22 cellular contexts compared by ENCODE assay signal in the genomic region with DNA sequence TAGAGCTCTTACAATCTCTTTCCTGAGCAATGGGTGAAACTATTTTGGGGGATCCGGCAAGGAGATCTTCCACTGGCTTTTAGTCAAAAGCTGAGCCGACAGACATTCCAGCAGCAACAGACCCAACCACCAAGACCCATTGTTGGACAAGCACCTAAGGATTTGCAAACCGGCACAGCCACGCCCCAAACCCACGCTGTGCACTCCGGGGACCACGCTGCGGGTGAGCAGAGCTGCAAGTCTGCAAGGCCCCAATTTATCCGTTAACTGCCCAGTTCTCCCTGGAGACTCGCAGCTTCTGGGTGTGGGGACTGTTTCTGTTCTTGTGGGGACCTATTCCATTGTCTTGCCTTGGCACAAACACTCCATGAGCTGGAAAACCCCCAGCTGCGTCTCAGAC.
"Had no signal": no experiment of that assay in that cellular context is flagged by ENCODE, and none has a peak within 500 bp of the region (broad histone marks: within the 10 kb centered on the region; RNA-seq: fewer than 3 reads in every experiment).

No MANE protein-coding gene starts in this region.

- H3K27ac ChIP-seq: epithelial cell of prostate, esophagus muscularis mucosa, gastroesophageal sphincter, left lung, lower lobe of right lung, right atrium auricular region, suprapubic skin, tibial artery, upper lobe of left lung had no signal

- H3K4me3 ChIP-seq: esophagus muscularis mucosa, gastroesophageal sphincter, left lung, lower lobe of right lung, right atrium auricular region, suprapubic skin, tibial artery, upper lobe of left lung had no signal

- H3K36me3 Mint-ChIP-seq: mesothelial cell of epicardium; natural killer cell; stimulated activated effector memory CD8-positive, alpha-beta T cell treated with anti-CD3 and anti-CD28 coated beads, Interleukin-12 subunit alpha, Interleukin-12 subunit beta, amount 100 ng/mL, for 72 hours had no signal

- H3K9me3 Mint-ChIP-seq: dendritic cell treated with granulocyte-macrophage colony-stimulating factor and Interleukin-4, amounts not matched to agents 40 ng/mL and 50 ng/mL, for 4 days; effector memory CD8-positive, alpha-beta T cell; memory B cell; natural killer cell; stimulated activated effector memory CD8-positive, alpha-beta T cell treated with anti-CD3 and anti-CD28 coated beads, Interleukin-12 subunit alpha, Interleukin-12 subunit beta, amount 100 ng/mL, for 72 hours had no signal

- H3K4me1 Mint-ChIP-seq: memory B cell had no signal

- DNase-seq: effector memory CD8-positive, alpha-beta T cell; foreskin fibroblast; glutamatergic neuron; islet precursor cell; left lung; lower lobe of right lung; natural killer cell; small intestine; stimulated activated CD4-positive, alpha-beta T cell treated with anti-CD3 and anti-CD28 coated beads, Interleukin-4, amount 100 ng/mL, for 1 hour; stimulated activated CD8-positive, alpha-beta memory T cell treated with anti-CD3 and anti-CD28 coated beads, Interleukin-4, amount 100 ng/mL, for 48 hours; stimulated activated naive CD8-positive, alpha-beta T cell treated with anti-CD3 and anti-CD28 coated beads, Interleukin-15, Interleukin-2, amounts not matched to agents 100 U/mL and 50 U/mL, for 24 hours had no signal

- H3K4me1 ChIP-seq: esophagus muscularis mucosa, gastroesophageal sphincter, left lung, lower lobe of right lung, right atrium auricular region, suprapubic skin, tibial artery, upper lobe of left lung had no signal

- H3K36me3 ChIP-seq: esophagus muscularis mucosa, gastroesophageal sphincter, left lung, lower lobe of right lung, right atrium auricular region, suprapubic skin, tibial artery, upper lobe of left lung had no signal

- H3K4me3 Mint-ChIP-seq: dendritic cell treated with granulocyte-macrophage colony-stimulating factor and Interleukin-4, amounts not matched to agents 40 ng/mL and 50 ng/mL, for 4 days; effector memory CD8-positive, alpha-beta T cell; memory B cell; mesothelial cell of epicardium; natural killer cell; stimulated activated effector memory CD8-positive, alpha-beta T cell treated with anti-CD3 and anti-CD28 coated beads, Interleukin-12 subunit alpha, Interleukin-12 subunit beta, amount 100 ng/mL, for 72 hours had no signal

- H3K27ac Mint-ChIP-seq: dendritic cell treated with granulocyte-macrophage colony-stimulating factor and Interleukin-4, amounts not matched to agents 40 ng/mL and 50 ng/mL, for 4 days; effector memory CD8-positive, alpha-beta T cell; memory B cell; mesothelial cell of epicardium; natural killer cell; stimulated activated effector memory CD8-positive, alpha-beta T cell treated with anti-CD3 and anti-CD28 coated beads, Interleukin-12 subunit alpha, Interleukin-12 subunit beta, amount 100 ng/mL, for 72 hours had no signal

- ATAC-seq: effector memory CD8-positive, alpha-beta T cell; gastroesophageal sphincter; left lung; lower lobe of right lung; natural killer cell; stimulated activated effector memory CD8-positive, alpha-beta T cell treated with anti-CD3 and anti-CD28 coated beads, Interleukin-12 subunit alpha, Interleukin-12 subunit beta, amount 100 ng/mL, for 72 hours; stimulated activated naive CD8-positive, alpha-beta T cell treated with anti-CD3 and anti-CD28 coated beads, Interleukin-15, Interleukin-2, amounts not matched to agents 100 U/mL and 50 U/mL, for 24 hours had no signal

- H3K9me3 ChIP-seq: esophagus muscularis mucosa, gastroesophageal sphincter, left lung, lower lobe of right lung, right atrium auricular region, suprapubic skin, tibial artery, upper lobe of left lung had no signal

- H3K27me3 ChIP-seq: right atrium auricular region, suprapubic skin, tibial artery, upper lobe of left lung had no signal
